Comparison of ENCODE assay signal across 1 cellular context in the genomic region with DNA sequence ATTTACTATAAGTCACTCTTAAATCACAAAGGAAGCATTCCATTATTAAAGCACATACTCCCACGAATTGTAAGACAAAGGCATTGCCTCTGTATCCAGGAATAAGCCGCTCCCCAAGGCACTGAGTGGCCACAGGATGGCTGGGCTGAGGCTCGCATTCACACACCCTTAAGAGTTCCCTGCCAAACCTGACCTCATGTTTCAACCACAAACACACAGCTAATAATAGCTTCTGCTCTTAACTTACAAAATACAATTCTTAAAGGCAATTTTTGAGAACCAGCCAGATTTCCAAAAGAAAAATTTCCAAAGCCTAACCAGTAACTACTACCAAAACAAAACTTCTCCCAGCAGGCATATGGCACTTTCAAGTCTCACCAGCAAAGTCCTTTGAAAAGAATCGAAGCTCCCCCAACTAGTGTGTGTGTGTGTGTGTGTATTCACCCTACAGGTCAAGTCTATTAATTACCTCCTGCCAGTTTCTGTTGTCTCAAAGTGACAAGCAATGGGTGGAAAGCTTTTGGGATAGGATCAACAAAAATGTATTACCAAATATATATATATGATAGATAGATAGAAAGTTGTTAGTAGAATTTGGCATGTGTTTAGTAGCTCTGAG.
TF ChIP-seq lines count a peak whose summit lies in the region.

No MANE protein-coding gene starts in this region.

TF ChIP-seq in SK-N-SH, 30 proteins besides CTCF, POLR2A, EP300 and RAD21 (continued from another document):
- TF ChIP-seq, protein P1, sequence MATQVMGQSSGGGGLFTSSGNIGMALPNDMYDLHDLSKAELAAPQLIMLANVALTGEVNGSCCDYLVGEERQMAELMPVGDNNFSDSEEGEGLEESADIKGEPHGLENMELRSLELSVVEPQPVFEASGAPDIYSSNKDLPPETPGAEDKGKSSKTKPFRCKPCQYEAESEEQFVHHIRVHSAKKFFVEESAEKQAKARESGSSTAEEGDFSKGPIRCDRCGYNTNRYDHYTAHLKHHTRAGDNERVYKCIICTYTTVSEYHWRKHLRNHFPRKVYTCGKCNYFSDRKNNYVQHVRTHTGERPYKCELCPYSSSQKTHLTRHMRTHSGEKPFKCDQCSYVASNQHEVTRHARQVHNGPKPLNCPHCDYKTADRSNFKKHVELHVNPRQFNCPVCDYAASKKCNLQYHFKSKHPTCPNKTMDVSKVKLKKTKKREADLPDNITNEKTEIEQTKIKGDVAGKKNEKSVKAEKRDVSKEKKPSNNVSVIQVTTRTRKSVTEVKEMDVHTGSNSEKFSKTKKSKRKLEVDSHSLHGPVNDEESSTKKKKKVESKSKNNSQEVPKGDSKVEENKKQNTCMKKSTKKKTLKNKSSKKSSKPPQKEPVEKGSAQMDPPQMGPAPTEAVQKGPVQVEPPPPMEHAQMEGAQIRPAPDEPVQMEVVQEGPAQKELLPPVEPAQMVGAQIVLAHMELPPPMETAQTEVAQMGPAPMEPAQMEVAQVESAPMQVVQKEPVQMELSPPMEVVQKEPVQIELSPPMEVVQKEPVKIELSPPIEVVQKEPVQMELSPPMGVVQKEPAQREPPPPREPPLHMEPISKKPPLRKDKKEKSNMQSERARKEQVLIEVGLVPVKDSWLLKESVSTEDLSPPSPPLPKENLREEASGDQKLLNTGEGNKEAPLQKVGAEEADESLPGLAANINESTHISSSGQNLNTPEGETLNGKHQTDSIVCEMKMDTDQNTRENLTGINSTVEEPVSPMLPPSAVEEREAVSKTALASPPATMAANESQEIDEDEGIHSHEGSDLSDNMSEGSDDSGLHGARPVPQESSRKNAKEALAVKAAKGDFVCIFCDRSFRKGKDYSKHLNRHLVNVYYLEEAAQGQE (IDR thresholded peaks at IDR 0.05; ENCODE audit: low read depth, low read length) = no peak
- TF ChIP-seq TCF12 (IDR thresholded peaks at IDR 0.05) (no peak), ZBTB33 (IDR thresholded peaks at IDR 0.05; ENCODE audit: borderline replicate concordance, low read depth) (no peak)
- TF ChIP-seq, protein P2, sequence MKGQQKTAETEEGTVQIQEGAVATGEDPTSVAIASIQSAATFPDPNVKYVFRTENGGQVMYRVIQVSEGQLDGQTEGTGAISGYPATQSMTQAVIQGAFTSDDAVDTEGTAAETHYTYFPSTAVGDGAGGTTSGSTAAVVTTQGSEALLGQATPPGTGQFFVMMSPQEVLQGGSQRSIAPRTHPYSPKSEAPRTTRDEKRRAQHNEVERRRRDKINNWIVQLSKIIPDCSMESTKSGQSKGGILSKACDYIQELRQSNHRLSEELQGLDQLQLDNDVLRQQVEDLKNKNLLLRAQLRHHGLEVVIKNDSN (IDR thresholded peaks at IDR 0.05; ENCODE audit: borderline replicate concordance, low read depth) = no peak
